ENCODE assay signal across 21 cellular contexts in the genomic region with DNA sequence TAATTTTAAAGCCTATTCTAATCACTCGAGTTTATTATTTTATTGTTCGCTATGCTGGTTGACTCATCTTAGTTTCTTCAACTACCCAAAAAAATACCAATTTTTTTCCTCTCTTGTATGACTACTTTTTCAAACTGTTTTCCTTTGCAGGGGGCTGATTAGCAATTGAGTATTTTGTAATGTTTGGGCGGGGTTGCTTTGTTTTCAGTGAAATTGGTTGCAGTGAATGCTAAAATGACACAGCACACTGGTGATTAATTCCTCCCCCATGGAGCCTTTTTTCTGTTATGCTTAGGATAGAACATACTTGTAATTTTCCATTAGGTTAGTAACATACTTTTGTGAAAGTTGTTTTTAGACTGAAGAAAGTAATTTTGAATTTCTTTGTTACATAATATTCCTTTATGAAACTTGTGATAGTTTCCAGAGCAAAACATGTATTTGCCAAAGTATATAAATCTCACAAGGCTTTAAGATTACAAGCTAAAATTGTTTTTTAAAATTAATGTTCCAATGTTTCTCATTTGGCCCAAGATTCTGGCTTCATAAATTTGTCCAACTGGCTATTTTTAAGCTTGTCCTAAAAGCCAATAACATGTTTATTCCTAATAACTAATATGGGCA.
DNase-seq lines count a peak whose midpoint lies in the region; ATAC-seq and TF ChIP-seq lines count a peak whose summit lies in the region.
"Had no signal": no experiment of that assay in that cellular context is flagged by ENCODE, and none has a peak within 500 bp of the region (broad histone marks: within the 10 kb centered on the region; RNA-seq: fewer than 3 reads in every experiment).

No MANE protein-coding gene starts in this region.

- POLR2A ChIA-PET in WTC11 (lab: Charles Lee), result no interaction called here

- CTCF ChIA-PET in WTC11 (lab: Charles Lee), result no interaction called here

- H3K4me1 ChIP-seq in lower lobe of right lung, result no peaks in the 10 kb centered on the region
- H3K4me1 ChIP-seq: BLaER1 treated with 17β-estradiol and CSF1 and Interleukin-3, amounts not matched to agents 10 nM and 100 nM; thyroid gland had no signal

- H3K4me3 Mint-ChIP-seq in WTC11, result peak overlapping the region; percentile 27
- H3K4me3 Mint-ChIP-seq: activated naive CD8-positive, alpha-beta T cell treated with anti-CD3 and anti-CD28 coated beads, Interleukin-2, amount 10 ng/mL, durations not matched to agents 7 days and 5 days; activated T-helper 17 cell treated with anti-CD3 and anti-CD28 coated beads, Interleukin-2, amount 50 U/mL, for 72 hours; immature natural killer cell; stimulated activated naive B cell treated with anti-CD40 and anti-IgM and Interleukin-4, amounts not matched to agents 10 μg/mL and 1 μg/mL and 100 μg/mL, for 72 hours had no signal

- H3K4me1 Mint-ChIP-seq in WTC11, result peaks cover 35% of the 10 kb centered on the region
- H3K4me1 Mint-ChIP-seq: activated naive CD8-positive, alpha-beta T cell treated with anti-CD3 and anti-CD28 coated beads, Interleukin-2, amount 10 ng/mL, durations not matched to agents 7 days and 5 days; activated T-helper 17 cell treated with anti-CD3 and anti-CD28 coated beads, Interleukin-2, amount 50 U/mL, for 72 hours; immature natural killer cell; stimulated activated naive B cell treated with anti-CD40 and anti-IgM and Interleukin-4, amounts not matched to agents 10 μg/mL and 1 μg/mL and 100 μg/mL, for 72 hours had no signal

- DNase-seq in GM03348 (ENCODE audit: low spot score) (peak; percentile 5), WTC11 (ENCODE audit: low spot score) (no peak), fibroblast of peridontal ligament (ENCODE audit: extremely low read depth) (peak; percentile 2), NAMALWA (ENCODE audit: low spot score) (no peak), NCI-H187 (lab: John Stamatoyannopoulos, UW) (no peak), lower lobe of right lung (no peak)
- DNase-seq in stimulated activated CD4-positive, alpha-beta T cell treated with anti-CD3 and anti-CD28 coated beads, Interleukin-4, amount 100 ng/mL, for 1 hour, result no peak
- DNase-seq: activated CD4-positive, alpha-beta T cell treated with anti-CD3 and anti-CD28 coated beads for 4 hours; activated naive CD8-positive, alpha-beta T cell treated with anti-CD3 and anti-CD28 coated beads, Interleukin-2, amount 10 ng/mL, durations not matched to agents 7 days and 5 days; dorsolateral prefrontal cortex; immature natural killer cell; KBM-7; NCI-H1092 treated with DMSO at 0.1 percent for 48 hours; stimulated activated naive B cell treated with anti-CD40 and anti-IgM and Interleukin-4, amounts not matched to agents 10 μg/mL and 1 μg/mL and 100 μg/mL, for 72 hours; SW 1271; thyroid gland had no signal

- H3K27me3 Mint-ChIP-seq in WTC11 (ENCODE audit: low read depth), result no peaks in the 10 kb centered on the region
- H3K27me3 Mint-ChIP-seq: activated naive CD8-positive, alpha-beta T cell treated with anti-CD3 and anti-CD28 coated beads, Interleukin-2, amount 10 ng/mL, durations not matched to agents 7 days and 5 days; activated T-helper 17 cell treated with anti-CD3 and anti-CD28 coated beads, Interleukin-2, amount 50 U/mL, for 72 hours; stimulated activated naive B cell treated with anti-CD40 and anti-IgM and Interleukin-4, amounts not matched to agents 10 μg/mL and 1 μg/mL and 100 μg/mL, for 72 hours had no signal

- H3K4me3 ChIP-seq in lower lobe of right lung, result no peak overlapping the region
- H3K4me3 ChIP-seq: BLaER1 treated with 17β-estradiol and CSF1 and Interleukin-3, amounts not matched to agents 10 nM and 100 nM; dorsolateral prefrontal cortex; lung; thyroid gland had no signal

- H3K36me3 Mint-ChIP-seq in WTC11, result peaks cover 26% of the 10 kb centered on the region
- H3K36me3 Mint-ChIP-seq: activated naive CD8-positive, alpha-beta T cell treated with anti-CD3 and anti-CD28 coated beads, Interleukin-2, amount 10 ng/mL, durations not matched to agents 7 days and 5 days had no signal

- no peaks in the 10 kb centered on the region for H3K36me3 ChIP-seq in lower lobe of right lung
- H3K36me3 ChIP-seq: BLaER1 treated with 17β-estradiol and CSF1 and Interleukin-3, amounts not matched to agents 10 nM and 100 nM; neutrophil; thyroid gland had no signal

- ATAC-seq in WTC11 (no peak), lower lobe of right lung (no peak)
- ATAC-seq: activated T-helper 17 cell treated with anti-CD3 and anti-CD28 coated beads, Interleukin-2, amount 50 U/mL, for 72 hours; stimulated activated naive B cell treated with anti-CD40 and anti-IgM and Interleukin-4, amounts not matched to agents 10 μg/mL and 1 μg/mL and 100 μg/mL, for 72 hours had no signal

- H3K27ac ChIP-seq in lower lobe of right lung, result no peak overlapping the region
- H3K27ac ChIP-seq: BLaER1 treated with 17β-estradiol and CSF1 and Interleukin-3, amounts not matched to agents 10 nM and 100 nM; dorsolateral prefrontal cortex; neutrophil; RWPE1; thyroid gland had no signal

- TF ChIP-seq CTCF in WTC11 (IDR thresholded peaks at IDR 0.05) (no peak), lower lobe of right lung (IDR thresholded peaks at IDR 0.05) (no peak)

- H3K9me3 ChIP-seq in lower lobe of right lung, result no peaks in the 10 kb centered on the region
- H3K9me3 ChIP-seq: neutrophil, thyroid gland had no signal

- intact Hi-C loops in lower lobe of right lung (cut with DNase I), result no loop called here

- H3K27ac Mint-ChIP-seq in WTC11, result peak overlapping the region; percentile 64; the same call in 1 of the 2 replicates
- H3K27ac Mint-ChIP-seq: activated naive CD8-positive, alpha-beta T cell treated with anti-CD3 and anti-CD28 coated beads, Interleukin-2, amount 10 ng/mL, durations not matched to agents 7 days and 5 days; activated T-helper 17 cell treated with anti-CD3 and anti-CD28 coated beads, Interleukin-2, amount 50 U/mL, for 72 hours; stimulated activated naive B cell treated with anti-CD40 and anti-IgM and Interleukin-4, amounts not matched to agents 10 μg/mL and 1 μg/mL and 100 μg/mL, for 72 hours had no signal

- no peaks in the 10 kb centered on the region for H3K27me3 ChIP-seq in lower lobe of right lung (ENCODE audit: low read depth)
- H3K27me3 ChIP-seq: neutrophil, thyroid gland had no signal

- peaks cover 21% of the 10 kb centered on the region for H3K9me3 Mint-ChIP-seq in WTC11
- H3K9me3 Mint-ChIP-seq: activated naive CD8-positive, alpha-beta T cell treated with anti-CD3 and anti-CD28 coated beads, Interleukin-2, amount 10 ng/mL, durations not matched to agents 7 days and 5 days; immature natural killer cell; stimulated activated naive B cell treated with anti-CD40 and anti-IgM and Interleukin-4, amounts not matched to agents 10 μg/mL and 1 μg/mL and 100 μg/mL, for 72 hours had no signal

TF ChIP-seq in WTC11, 78 proteins besides CTCF, POLR2A, EP300 and RAD21 (continues in another document):
- TF ChIP-seq, protein P1, sequence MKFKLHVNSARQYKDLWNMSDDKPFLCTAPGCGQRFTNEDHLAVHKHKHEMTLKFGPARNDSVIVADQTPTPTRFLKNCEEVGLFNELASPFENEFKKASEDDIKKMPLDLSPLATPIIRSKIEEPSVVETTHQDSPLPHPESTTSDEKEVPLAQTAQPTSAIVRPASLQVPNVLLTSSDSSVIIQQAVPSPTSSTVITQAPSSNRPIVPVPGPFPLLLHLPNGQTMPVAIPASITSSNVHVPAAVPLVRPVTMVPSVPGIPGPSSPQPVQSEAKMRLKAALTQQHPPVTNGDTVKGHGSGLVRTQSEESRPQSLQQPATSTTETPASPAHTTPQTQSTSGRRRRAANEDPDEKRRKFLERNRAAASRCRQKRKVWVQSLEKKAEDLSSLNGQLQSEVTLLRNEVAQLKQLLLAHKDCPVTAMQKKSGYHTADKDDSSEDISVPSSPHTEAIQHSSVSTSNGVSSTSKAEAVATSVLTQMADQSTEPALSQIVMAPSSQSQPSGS (CRISPR knock-in tag; IDR thresholded peaks at IDR 0.05; ENCODE audit: borderline replicate concordance, low read depth), result no peak
- TF ChIP-seq, protein P2, sequence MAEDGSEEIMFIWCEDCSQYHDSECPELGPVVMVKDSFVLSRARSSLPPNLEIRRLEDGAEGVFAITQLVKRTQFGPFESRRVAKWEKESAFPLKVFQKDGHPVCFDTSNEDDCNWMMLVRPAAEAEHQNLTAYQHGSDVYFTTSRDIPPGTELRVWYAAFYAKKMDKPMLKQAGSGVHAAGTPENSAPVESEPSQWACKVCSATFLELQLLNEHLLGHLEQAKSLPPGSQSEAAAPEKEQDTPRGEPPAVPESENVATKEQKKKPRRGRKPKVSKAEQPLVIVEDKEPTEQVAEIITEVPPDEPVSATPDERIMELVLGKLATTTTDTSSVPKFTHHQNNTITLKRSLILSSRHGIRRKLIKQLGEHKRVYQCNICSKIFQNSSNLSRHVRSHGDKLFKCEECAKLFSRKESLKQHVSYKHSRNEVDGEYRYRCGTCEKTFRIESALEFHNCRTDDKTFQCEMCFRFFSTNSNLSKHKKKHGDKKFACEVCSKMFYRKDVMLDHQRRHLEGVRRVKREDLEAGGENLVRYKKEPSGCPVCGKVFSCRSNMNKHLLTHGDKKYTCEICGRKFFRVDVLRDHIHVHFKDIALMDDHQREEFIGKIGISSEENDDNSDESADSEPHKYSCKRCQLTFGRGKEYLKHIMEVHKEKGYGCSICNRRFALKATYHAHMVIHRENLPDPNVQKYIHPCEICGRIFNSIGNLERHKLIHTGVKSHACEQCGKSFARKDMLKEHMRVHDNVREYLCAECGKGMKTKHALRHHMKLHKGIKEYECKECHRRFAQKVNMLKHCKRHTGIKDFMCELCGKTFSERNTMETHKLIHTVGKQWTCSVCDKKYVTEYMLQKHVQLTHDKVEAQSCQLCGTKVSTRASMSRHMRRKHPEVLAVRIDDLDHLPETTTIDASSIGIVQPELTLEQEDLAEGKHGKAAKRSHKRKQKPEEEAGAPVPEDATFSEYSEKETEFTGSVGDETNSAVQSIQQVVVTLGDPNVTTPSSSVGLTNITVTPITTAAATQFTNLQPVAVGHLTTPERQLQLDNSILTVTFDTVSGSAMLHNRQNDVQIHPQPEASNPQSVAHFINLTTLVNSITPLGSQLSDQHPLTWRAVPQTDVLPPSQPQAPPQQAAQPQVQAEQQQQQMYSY (CRISPR knock-in tag; IDR thresholded peaks at IDR 0.05), result no peak

Comparison
In these comparisons a context has a peak if more than half of its experiments do, and no peak if none do; other contexts are left out.
1. DNase-seq: peak in GM03348 (single experiment) and fibroblast of peridontal ligament (single experiment); none in WTC11 (single experiment), NAMALWA (single experiment), NCI-H187 (0 of 2), lower lobe of right lung (single experiment) and stimulated activated CD4-positive, alpha-beta T cell treated with anti-CD3 and anti-CD28 coated beads, Interleukin-4, amount 100 ng/mL, for 1 hour (single experiment).